In the genomic region with DNA sequence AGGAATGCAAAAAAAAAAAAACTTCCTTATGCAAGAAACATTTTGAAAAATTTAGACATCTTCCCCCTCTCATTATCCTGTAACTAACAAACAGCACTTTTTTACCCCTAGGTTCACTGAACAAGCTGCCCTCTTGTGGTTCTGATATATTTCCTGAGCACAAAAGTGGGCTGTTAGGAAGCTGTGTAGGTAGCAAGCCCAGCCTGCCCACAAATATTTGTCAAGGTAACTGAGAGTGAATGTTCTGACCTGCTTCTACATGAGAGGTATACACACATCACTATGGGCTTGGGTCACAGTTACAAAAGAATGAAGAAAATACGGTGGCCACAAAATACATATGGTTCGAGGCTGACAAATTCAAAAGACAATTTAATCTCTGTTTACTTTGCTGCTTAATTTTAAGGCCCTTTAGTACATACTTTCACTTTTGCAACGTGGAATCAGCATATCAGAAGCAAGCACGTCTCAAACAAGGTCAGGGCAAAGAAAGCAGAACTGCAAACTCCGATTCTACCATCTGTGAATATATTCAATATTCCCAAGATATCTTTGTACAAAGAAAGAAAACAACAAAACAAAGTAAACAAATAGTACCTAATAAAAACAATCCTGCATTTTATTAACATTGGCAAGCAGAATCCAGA, we compare ENCODE assay signal across 8 cellular contexts.
DNase-seq lines count a peak whose midpoint lies in the region; ATAC-seq and TF ChIP-seq lines count a peak whose summit lies in the region.

No MANE protein-coding gene starts in this region.

- intact Hi-C loops in activated naive CD4-positive, alpha-beta T cell treated with anti-CD3 and anti-CD28 coated beads for 36 hours (cut with micrococcal nuclease) = loop anchor here (1.0 to 5.0 kb wide), 10 partner anchors 48 to 854 kb away; a partner anchor contains a TSS
- intact Hi-C loops in sciatic nerve (cut with DNase I) = no loop called here

- ATAC-seq in GM21529 (IDR thresholded peaks at IDR 0.05; ENCODE audit: unreplicated experiment) = peak; percentile 74
- ATAC-seq in sciatic nerve = no peak

- H3K4me1 ChIP-seq in osteoblast (ENCODE audit: insufficient read depth, low read length) = peaks cover 19% of the 10 kb centered on the region

- no peak for TF ChIP-seq POLR2A in erythroblast (IDR thresholded peaks at IDR 0.05; ENCODE audit: low read length)

- H3K27ac ChIP-seq in osteoblast (ENCODE audit: low read depth, low read length) = peak overlapping the region; percentile 1

- no peaks in the 10 kb centered on the region for H4K20me1 ChIP-seq in osteoblast (ENCODE audit: insufficient read depth, low read length)

- no peaks in the 10 kb centered on the region for H3K9me3 Mint-ChIP-seq in activated naive CD4-positive, alpha-beta T cell treated with anti-CD3 and anti-CD28 coated beads for 36 hours

- no peaks in the 10 kb centered on the region for H3K36me3 Mint-ChIP-seq in activated naive CD4-positive, alpha-beta T cell treated with anti-CD3 and anti-CD28 coated beads for 36 hours (ENCODE audit: low read depth)

- peak; percentile 47 for TF ChIP-seq CTCF in osteoblast (IDR thresholded peaks at IDR 0.05; ENCODE audit: extremely low read depth, low read depth, low read length)

- no peaks in the 10 kb centered on the region for H3K79me2 ChIP-seq in osteoblast (ENCODE audit: insufficient read depth, low read length)

- peak; percentile 34 for DNase-seq in activated naive CD4-positive, alpha-beta T cell treated with anti-CD3 and anti-CD28 coated beads for 36 hours
- no peak for DNase-seq in activated naive CD4-positive, alpha-beta T cell treated with anti-CD3 and anti-CD28 coated beads, Interleukin-2, amount 50 U/mL, for 16 hours
- peak; percentile 60 for DNase-seq in Jurkat, Clone E6-1 (ENCODE audit: low read depth, low spot score)
- DNase-seq in SW480 (ENCODE audit: low spot score) (peak; percentile 78), erythroblast (lab: John Stamatoyannopoulos, UW) (peak; percentile 23 to 33), osteoblast (ENCODE audit: insufficient read length, low spot score, missing footprints) (peak; percentile 74), sciatic nerve (ENCODE audit: low spot score) (no peak)

- peak overlapping the region; percentile 33 for H2AFZ ChIP-seq in osteoblast (ENCODE audit: low read length)

- peak overlapping the region; percentile 82 for H3K4me2 ChIP-seq in osteoblast (ENCODE audit: insufficient read depth, low read length)

- no peaks in the 10 kb centered on the region for H3K9me3 ChIP-seq in osteoblast (ENCODE audit: low read depth, low read length)

- no peaks in the 10 kb centered on the region for H3K36me3 ChIP-seq in osteoblast (ENCODE audit: insufficient read depth, low read length)

- no peaks in the 10 kb centered on the region for H3K27me3 ChIP-seq in osteoblast (ENCODE audit: insufficient read depth, low read length)

- H3K4me3 ChIP-seq in Jurkat, Clone E6-1 (ENCODE audit: low read length) = peak overlapping the region; percentile 21; the same call in 1 of the 2 replicates
- H3K4me3 ChIP-seq in osteoblast (ENCODE audit: insufficient read depth, low read length) = peak overlapping the region; percentile 57

- peak overlapping the region; percentile 55 for H3K27ac Mint-ChIP-seq in activated naive CD4-positive, alpha-beta T cell treated with anti-CD3 and anti-CD28 coated beads for 36 hours

- peaks cover 28% of the 10 kb centered on the region for H3K4me1 Mint-ChIP-seq in activated naive CD4-positive, alpha-beta T cell treated with anti-CD3 and anti-CD28 coated beads for 36 hours (ENCODE audit: low read depth)

- H3K4me3 Mint-ChIP-seq in activated naive CD4-positive, alpha-beta T cell treated with anti-CD3 and anti-CD28 coated beads for 36 hours = peak overlapping the region; percentile 60

- CTCF ChIA-PET in activated naive CD4-positive, alpha-beta T cell treated with anti-CD3 and anti-CD28 coated beads for 36 hours (lab: Charles Lee) = interaction anchor here (0.6 to 0.8 kb wide), 8 partner anchors 14 to 774 kb away, joined by 3 to 6 read pairs (median 3); no protein-coding TSS in a partner anchor

- H3K27me3 Mint-ChIP-seq in activated naive CD4-positive, alpha-beta T cell treated with anti-CD3 and anti-CD28 coated beads for 36 hours (ENCODE audit: low read depth) = no peaks in the 10 kb centered on the region

Comparison
In these comparisons a context has a peak if more than half of its experiments do, and no peak if none do; other contexts are left out.
1. DNase-seq: peak in activated naive CD4-positive, alpha-beta T cell treated with anti-CD3 and anti-CD28 coated beads for 36 hours (single experiment), Jurkat, Clone E6-1 (single experiment), SW480 (single experiment), erythroblast (2 of 2) and osteoblast (single experiment); none in activated naive CD4-positive, alpha-beta T cell treated with anti-CD3 and anti-CD28 coated beads, Interleukin-2, amount 50 U/mL, for 16 hours (single experiment) and sciatic nerve (single experiment).